In the genomic region with DNA sequence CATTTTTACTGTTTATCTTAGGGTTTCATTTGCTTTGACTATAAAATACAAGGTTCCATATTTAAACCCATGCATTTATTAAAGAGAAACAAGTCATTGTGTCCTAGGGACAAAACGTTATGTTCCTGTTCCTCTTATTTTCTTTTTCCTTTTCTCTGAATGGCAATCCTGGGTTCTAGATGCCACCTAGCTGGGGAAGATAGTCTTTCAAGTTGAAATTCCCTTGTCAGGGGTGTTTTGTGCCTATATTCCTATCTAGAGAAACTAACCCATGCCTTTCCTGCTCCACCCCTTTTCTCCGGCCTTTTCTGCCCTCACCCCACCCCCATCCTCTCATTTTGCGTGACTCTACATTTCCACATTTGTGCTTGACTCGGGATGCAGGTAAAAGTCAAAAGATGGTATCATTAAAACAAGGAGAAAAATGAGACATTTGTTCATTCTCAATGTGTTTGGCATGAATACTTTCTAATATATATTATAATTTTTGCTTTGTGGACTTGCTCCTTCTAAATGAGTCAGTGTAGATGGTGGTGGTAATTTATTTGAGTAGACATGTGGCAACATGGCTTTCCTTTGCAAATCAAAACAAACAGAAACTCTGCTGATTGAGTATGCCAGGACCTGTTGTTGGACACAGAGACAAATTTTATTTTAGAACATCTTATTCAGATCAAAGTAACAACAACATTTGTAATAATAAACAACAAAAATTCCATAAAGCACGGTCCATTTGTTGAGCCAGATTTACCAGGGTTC, we compare ENCODE assay signal across 12 cellular contexts. TPM values are rescaled to one million over a fixed set of nuclear protein-coding genes. Genes with fewer than 3 reads are reported as not detected.
DNase-seq lines count a peak whose midpoint lies in the region; ATAC-seq and TF ChIP-seq lines count a peak whose summit lies in the region.
"Had no signal": no experiment of that assay in that cellular context is flagged by ENCODE, and none has a peak within 500 bp of the region (broad histone marks: within the 10 kb centered on the region; RNA-seq: fewer than 3 reads in every experiment).

No MANE protein-coding gene starts in this region.

- no peaks in the 10 kb centered on the region for H3K9me2 ChIP-seq in PC-3 (replicated peaks; ENCODE audit: low read length)

- H3K9me3 ChIP-seq in PC-3 (ENCODE audit: low read length): no peaks in the 10 kb centered on the region

- no peak overlapping the region for H3K27ac ChIP-seq in PC-3 (ENCODE audit: low read length)

- no TSS peak for BruUV-seq in PC-3 (replicated peaks; lab: Mats Ljungman, UMichigan)

- no peak overlapping the region for H3K4me3 Mint-ChIP-seq in activated T-cell treated with anti-CD3 and anti-CD28 coated beads, Interleukin-2, amount 50 U/mL, for 24 hours
- H3K4me3 Mint-ChIP-seq: activated naive CD8-positive, alpha-beta T cell had no signal

- H3K27ac Mint-ChIP-seq in activated T-cell treated with anti-CD3 and anti-CD28 coated beads, Interleukin-2, amount 50 U/mL, for 24 hours: no peak overlapping the region
- H3K27ac Mint-ChIP-seq: activated naive CD8-positive, alpha-beta T cell had no signal

- H3K4me1 ChIP-seq in PC-3 (ENCODE audit: insufficient read depth, low read length): peaks cover 11% of the 10 kb centered on the region

- H3K9ac ChIP-seq in PC-3 (ENCODE audit: low read length): no peak overlapping the region

- H3K36me3 Mint-ChIP-seq in activated T-cell treated with anti-CD3 and anti-CD28 coated beads, Interleukin-2, amount 50 U/mL, for 24 hours (ENCODE audit: low read depth): no peaks in the 10 kb centered on the region
- H3K36me3 Mint-ChIP-seq: activated naive CD8-positive, alpha-beta T cell had no signal

- intact Hi-C loops in PC-3 (cut with micrococcal nuclease): no loop called here

- CTCF ChIA-PET in PC-3 (lab: Charles Lee): no interaction called here

- H3K9me3 Mint-ChIP-seq in activated T-cell treated with anti-CD3 and anti-CD28 coated beads, Interleukin-2, amount 50 U/mL, for 24 hours: no peaks in the 10 kb centered on the region

- no peaks in the 10 kb centered on the region for H3K36me3 ChIP-seq in PC-3 (ENCODE audit: low read depth, low read length)

- no peaks in the 10 kb centered on the region for H3F3A ChIP-seq in PC-3 (ENCODE audit: low read length, unreplicated experiment)

- no peak for ATAC-seq in PC-3

- TF ChIP-seq CTCF in PC-3 (conservative IDR thresholded peaks at IDR 0.05; ENCODE audit: low read depth, low read length) (peak; percentile 30; the same call in 1 of the 2 replicates), GM20000 (IDR thresholded peaks at IDR 0.05; ENCODE audit: extremely low read depth, missing control alignments) (no peak)

- no peaks in the 10 kb centered on the region for H3K27me3 ChIP-seq in PC-3 (ENCODE audit: low read length)

- no peak overlapping the region for H3K4me2 ChIP-seq in PC-3 (ENCODE audit: low read length)

- DNase-seq in Ammon's horn (ENCODE audit: low spot score): peak; percentile 66
- no peak for DNase-seq in PC-3
- peak; percentile 43 for DNase-seq in fibroblast of gingiva (ENCODE audit: low read depth)
- peak; percentile 24 for DNase-seq in middle frontal gyrus (ENCODE audit: extremely low spot score, low spot score)
- DNase-seq in activated T-cell treated with anti-CD3 and anti-CD28 coated beads, Interleukin-2, amount 50 U/mL, for 24 hours: no peak
- no peak for DNase-seq in activated CD4-positive, alpha-beta T cell treated with anti-CD3 and anti-CD28 coated beads for 4 hours
- no peak for DNase-seq in foreskin melanocyte
- DNase-seq in GM20000 (ENCODE audit: low spot score): no peak
- DNase-seq: DMS153, NCI-H1930, T1000 had no signal

- peaks cover 25% of the 10 kb centered on the region for H3K27me3 Mint-ChIP-seq in activated T-cell treated with anti-CD3 and anti-CD28 coated beads, Interleukin-2, amount 50 U/mL, for 24 hours

- H2AFZ ChIP-seq in PC-3 (ENCODE audit: low read length): no peak overlapping the region

- H4K20me1 ChIP-seq in PC-3 (ENCODE audit: low read length): no peaks in the 10 kb centered on the region

- H3K4me1 Mint-ChIP-seq in activated T-cell treated with anti-CD3 and anti-CD28 coated beads, Interleukin-2, amount 50 U/mL, for 24 hours (ENCODE audit: low read depth): no peaks in the 10 kb centered on the region

- H3K4me3 ChIP-seq in PC-3 (ENCODE audit: low read length): no peak overlapping the region

- H3K79me2 ChIP-seq in PC-3 (ENCODE audit: low read length): peaks cover 11% of the 10 kb centered on the region; the same call in 1 of the 2 replicates

- POLR2A ChIA-PET in PC-3 (lab: Charles Lee; ENCODE audit: unreplicated experiment): no interaction called here

RNA-seq across cellular contexts. Expression of a gene that starts 26.8 kb away (rescaled TPM):
- total RNA-seq in PC-3 (2014; rRNA removed): 24.3 and 26.6 TPM in 2 replicates

Comparison
In these comparisons a context has a peak if more than half of its experiments do, and no peak if none do; other contexts are left out.
1. DNase-seq: peak in Ammon's horn (single experiment), fibroblast of gingiva (single experiment) and middle frontal gyrus (single experiment); none in PC-3 (single experiment), activated T-cell treated with anti-CD3 and anti-CD28 coated beads, Interleukin-2, amount 50 U/mL, for 24 hours (single experiment), activated CD4-positive, alpha-beta T cell treated with anti-CD3 and anti-CD28 coated beads for 4 hours (0 of 2), foreskin melanocyte (single experiment) and GM20000 (single experiment).